ENCODE assay signal across 2 cellular contexts in the genomic region with DNA sequence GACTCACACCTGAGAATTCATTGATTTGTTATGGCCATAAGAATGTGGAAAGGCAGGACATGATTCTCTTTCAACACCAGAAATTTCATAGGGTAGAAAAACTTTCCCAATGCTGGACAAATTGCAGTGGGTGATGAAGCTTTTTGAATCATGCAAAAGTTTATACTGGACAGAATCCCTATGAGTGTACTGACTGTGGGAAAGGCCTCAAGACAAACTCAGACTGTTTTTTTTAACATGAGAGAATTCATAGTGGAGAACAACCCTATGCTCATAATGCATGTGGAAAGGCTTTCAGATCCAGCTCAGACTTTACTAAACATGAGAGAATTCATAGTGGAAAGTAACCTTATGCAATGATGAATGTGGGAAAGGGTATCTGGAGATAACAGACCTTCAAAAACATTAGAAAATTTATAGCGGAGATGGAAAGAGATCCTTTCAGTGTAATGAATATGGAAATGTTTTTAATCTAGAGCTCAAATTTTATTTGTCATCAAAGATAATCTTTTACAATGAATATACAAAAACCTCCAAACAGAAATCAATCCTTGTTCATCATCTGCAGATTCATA.
TF ChIP-seq lines count a peak whose summit lies in the region.

No MANE protein-coding gene starts in this region.

TF ChIP-seq in HEK293, 187 proteins besides CTCF, POLR2A, EP300 and RAD21:
- TF ChIP-seq SETDB1 (IDR thresholded peaks at IDR 0.05; ENCODE audit: insufficient read length, low read length) (peak; percentile 60), ZBTB20 (tag by site-specific recombination; IDR thresholded peaks at IDR 0.05) (no peak), ZNF274 (IDR thresholded peaks at IDR 0.05; ENCODE audit: low read length) (no peak), ZNF274 (tag by site-specific recombination; IDR thresholded peaks at IDR 0.05; ENCODE audit: borderline replicate concordance) (peak; percentile 18; the same call in 1 of the 2 replicates), ZNF585B (tag by site-specific recombination; IDR thresholded peaks at IDR 0.05) (no peak), KLF1 (tag by site-specific recombination; IDR thresholded peaks at IDR 0.05) (no peak)

TF ChIP-seq in GM12878, 131 proteins besides CTCF, POLR2A, EP300 and RAD21:
- no peak for TF ChIP-seq MEF2A (IDR thresholded peaks at IDR 0.05; ENCODE audit: insufficient read depth, low read depth, low read length)
- TF ChIP-seq ZNF274 (IDR thresholded peaks at IDR 0.05; ENCODE audit: insufficient read depth, insufficient read length) = peak; percentile 33
- no peak for TF ChIP-seq CBFB (IDR thresholded peaks at IDR 0.05; ENCODE audit: low read depth)
- no peak for TF ChIP-seq MTA3 (IDR thresholded peaks at IDR 0.05; ENCODE audit: borderline replicate concordance, low read length)
- TF ChIP-seq BCLAF1 (IDR thresholded peaks at IDR 0.05) = no peak
- no peak for TF ChIP-seq PAX8 (IDR thresholded peaks at IDR 0.05)
- TF ChIP-seq SMC3 (IDR thresholded peaks at IDR 0.05; ENCODE audit: borderline replicate concordance, low read length) = no peak
- TF ChIP-seq MEF2B (IDR thresholded peaks at IDR 0.05; ENCODE audit: partially characterized antibody, poor library complexity, severe bottlenecking) = no peak
